ENCODE assay signal across 18 cellular contexts in genomic region chr2:18077211-18077610, GRCh38.
DNase-seq lines count a peak whose midpoint lies in the region; TF ChIP-seq lines count a peak whose summit lies in the region.
"Had no signal": no experiment of that assay in that cellular context is flagged by ENCODE, and none has a peak within 500 bp of the region (broad histone marks: within the 10 kb centered on the region; RNA-seq: fewer than 3 reads in every experiment).

No MANE protein-coding gene starts in this region.

- no peak for TF ChIP-seq POLR2A in vagina (IDR thresholded peaks at IDR 0.05)

- no peak overlapping the region for H3K9ac ChIP-seq in BLaER1
- no peak overlapping the region for H3K9ac ChIP-seq in trophoblast cell (ENCODE audit: low read length)

- H3K79me2 ChIP-seq in trophoblast cell (ENCODE audit: control insufficient read depth, insufficient read depth, low read length, poor library complexity): no peaks in the 10 kb centered on the region

- no peak overlapping the region for H3K4me3 ChIP-seq in BLaER1
- no peak overlapping the region for H3K4me3 ChIP-seq in brain microvascular endothelial cell (ENCODE audit: low read depth, low read length)
- H3K4me3 ChIP-seq in trophoblast cell (ENCODE audit: low read depth, low read length): no peak overlapping the region
- H3K4me3 ChIP-seq in right atrium auricular region: no peak overlapping the region
- H3K4me3 ChIP-seq in vagina: no peak overlapping the region
- H3K4me3 ChIP-seq: A549, SJSA1 had no signal

- H3K23ac ChIP-seq in trophoblast cell (ENCODE audit: low read length): no peak overlapping the region

- in situ Hi-C loops in brain microvascular endothelial cell (cut with HindIII; ENCODE audit: low pct_ligation_motif_present, low sequenced_read_pairs): no loop called here

- H3K9me3 ChIP-seq in BLaER1 (no peaks in the 10 kb centered on the region), trophoblast cell (ENCODE audit: insufficient read depth, low read depth, low read length) (no peaks in the 10 kb centered on the region), right atrium auricular region (no peaks in the 10 kb centered on the region), vagina (no peaks in the 10 kb centered on the region)
- H3K9me3 ChIP-seq: A549 had no signal

- no peak overlapping the region for H3K14ac ChIP-seq in trophoblast cell (ENCODE audit: low read length)

- intact Hi-C loops in vagina (cut with DNase I): no loop called here

- no peaks in the 10 kb centered on the region for H3K79me1 ChIP-seq in trophoblast cell (ENCODE audit: low read length)

- H3K18ac ChIP-seq in trophoblast cell (ENCODE audit: low read length): no peak overlapping the region

- DNase-seq in M059J (ENCODE audit: low read depth) (peak; percentile 59), brain microvascular endothelial cell (no peak), trophoblast cell (no peak), DMS 273 (lab: John Stamatoyannopoulos, UW; ENCODE audit: unreplicated experiment) (no peak), NCI-H69 (lab: John Stamatoyannopoulos, UW) (no peak), right atrium auricular region (ENCODE audit: low spot score) (no peak), vagina (ENCODE audit: extremely low spot score in 2 of 2) (no peak)
- DNase-seq: Calu3; CD4-positive, alpha-beta T cell; DMS79 treated with DMSO at 0.1 percent for 48 hours; NCI-H1417 treated with DMSO at 0.1 percent for 48 hours; NCI-H2029; NCI-H2171 treated with DMSO at 0.1 percent for 48 hours; NCI-H524 treated with DMSO at 0.1 percent for 48 hours; RPMI8226 had no signal

- no peak overlapping the region for H2BK12ac ChIP-seq in trophoblast cell (ENCODE audit: low read length)

- no CpG with 5 or more reads among the region's 1 CpG for WGBS in trophoblast cell (ENCODE audit: extremely low coverage, insufficient coverage, insufficient read length)

- no peak overlapping the region for H2AK5ac ChIP-seq in trophoblast cell (ENCODE audit: low read length)

- H3K4me1 ChIP-seq in BLaER1: peaks cover 18% of the 10 kb centered on the region
- peaks cover 0 to 2% of the 10 kb centered on the region in 2 experiments for H3K4me1 ChIP-seq in trophoblast cell (ENCODE audit: control insufficient read depth in 1 of 2, insufficient read depth in 2 of 2, low read length in 2 of 2)
- H3K4me1 ChIP-seq in right atrium auricular region: no peaks in the 10 kb centered on the region
- no peaks in the 10 kb centered on the region for H3K4me1 ChIP-seq in vagina
- H3K4me1 ChIP-seq: A549, SJSA1 had no signal

- H2AFZ ChIP-seq in trophoblast cell (ENCODE audit: insufficient read depth, low read length, poor library complexity): no peak overlapping the region

- H4K91ac ChIP-seq in trophoblast cell (ENCODE audit: low read depth, low read length): no peak overlapping the region

- no peaks in the 10 kb centered on the region for H4K20me1 ChIP-seq in BLaER1

- H3K27me3 ChIP-seq in BLaER1 (no peaks in the 10 kb centered on the region), brain microvascular endothelial cell (replicated peaks) (no peaks in the 10 kb centered on the region), trophoblast cell (ENCODE audit: insufficient read depth, low read length) (no peaks in the 10 kb centered on the region), right atrium auricular region (no peaks in the 10 kb centered on the region), vagina (no peaks in the 10 kb centered on the region)
- H3K27me3 ChIP-seq: SJSA1 had no signal

- no peak overlapping the region for H4K8ac ChIP-seq in trophoblast cell (ENCODE audit: low read depth, low read length)

- no peaks in the 10 kb centered on the region for H3K36me3 ChIP-seq in BLaER1
- H3K36me3 ChIP-seq in brain microvascular endothelial cell (replicated peaks): no peaks in the 10 kb centered on the region
- no peaks in the 10 kb centered on the region for H3K36me3 ChIP-seq in trophoblast cell (ENCODE audit: control insufficient read depth in 1 of 2, insufficient read depth in 2 of 2, low read length in 2 of 2)
- no peaks in the 10 kb centered on the region for H3K36me3 ChIP-seq in right atrium auricular region
- H3K36me3 ChIP-seq in vagina: no peaks in the 10 kb centered on the region
- H3K36me3 ChIP-seq: SJSA1 had no signal

- TF ChIP-seq CTCF in brain microvascular endothelial cell (IDR thresholded peaks at IDR 0.05; ENCODE audit: low read depth, low read length, missing control alignments) (no peak), right atrium auricular region (IDR thresholded peaks at IDR 0.05) (no peak), vagina (IDR thresholded peaks at IDR 0.05) (no peak)

- no peak overlapping the region for H3K4ac ChIP-seq in trophoblast cell (ENCODE audit: low read depth, low read length)

- no peak overlapping the region for H2BK120ac ChIP-seq in trophoblast cell (ENCODE audit: insufficient read depth, low read length, poor library complexity)

- H4K12ac ChIP-seq in trophoblast cell (ENCODE audit: low read depth, low read length): no peak overlapping the region

- no peak overlapping the region for H3K27ac ChIP-seq in BLaER1
- H3K27ac ChIP-seq in brain microvascular endothelial cell: peak overlapping the region; percentile 26
- H3K27ac ChIP-seq in trophoblast cell (ENCODE audit: low read depth, low read length): peak overlapping the region; percentile 19
- H3K27ac ChIP-seq in right atrium auricular region: no peak overlapping the region
- H3K27ac ChIP-seq in vagina: no peak overlapping the region
- H3K27ac ChIP-seq: A549, SJSA1 had no signal

- no peak overlapping the region for H2BK5ac ChIP-seq in trophoblast cell (ENCODE audit: low read depth, low read length, poor library complexity)

- H3K4me2 ChIP-seq in BLaER1 (peak overlapping the region; percentile 57), trophoblast cell (ENCODE audit: low read length) (no peak overlapping the region)
- H3K4me2 ChIP-seq: A549 had no signal

Comparison
In these comparisons a context has a peak if more than half of its experiments do, and no peak if none do; other contexts are left out.
1. H3K27ac ChIP-seq: peak in brain microvascular endothelial cell (single experiment) and trophoblast cell (single experiment); none in BLaER1 (single experiment), right atrium auricular region (0 of 2) and vagina (single experiment).